In genomic region chr9:78354324-78354973, GRCh38 we compare ENCODE assay signal across 1 cellular context.
TF ChIP-seq lines count a peak whose summit lies in the region.

No MANE protein-coding gene starts in this region.

TF ChIP-seq in HepG2, 621 proteins besides CTCF, POLR2A, EP300 and RAD21 (continues in another document):
- 0 out of 2 replicates have a peak, but pooled peaks have one; percentile 26 for TF ChIP-seq ZBTB43 (CRISPR knock-in tag; conservative IDR thresholded peaks at IDR 0.05)
- peak; percentile 65 for TF ChIP-seq TCF7 (IDR thresholded peaks at IDR 0.05; ENCODE audit: low read depth)
- peak; percentile 69 for TF ChIP-seq RARA (CRISPR knock-in tag; IDR thresholded peaks at IDR 0.05)
- TF ChIP-seq, protein P1, sequence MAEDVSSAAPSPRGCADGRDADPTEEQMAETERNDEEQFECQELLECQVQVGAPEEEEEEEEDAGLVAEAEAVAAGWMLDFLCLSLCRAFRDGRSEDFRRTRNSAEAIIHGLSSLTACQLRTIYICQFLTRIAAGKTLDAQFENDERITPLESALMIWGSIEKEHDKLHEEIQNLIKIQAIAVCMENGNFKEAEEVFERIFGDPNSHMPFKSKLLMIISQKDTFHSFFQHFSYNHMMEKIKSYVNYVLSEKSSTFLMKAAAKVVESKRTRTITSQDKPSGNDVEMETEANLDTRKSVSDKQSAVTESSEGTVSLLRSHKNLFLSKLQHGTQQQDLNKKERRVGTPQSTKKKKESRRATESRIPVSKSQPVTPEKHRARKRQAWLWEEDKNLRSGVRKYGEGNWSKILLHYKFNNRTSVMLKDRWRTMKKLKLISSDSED (CRISPR knock-in tag; IDR thresholded peaks at IDR 0.05), result no peak
- TF ChIP-seq HMGXB4 (CRISPR knock-in tag; IDR thresholded peaks at IDR 0.05; ENCODE audit: borderline replicate concordance in 1 of 2, low read depth in 1 of 2), result 0 out of 4 replicates have a peak, but pooled peaks of 1 of the 2 experiments have one; percentile 15
- TF ChIP-seq HOXA9 (CRISPR knock-in tag; IDR thresholded peaks at IDR 0.05; ENCODE audit: borderline replicate concordance), result 0 out of 2 replicates have a peak, but pooled peaks have one; percentile 18
- no peak for TF ChIP-seq FOXP1 (IDR thresholded peaks at IDR 0.05)
- TF ChIP-seq FOXP1 (CRISPR knock-in tag; IDR thresholded peaks at IDR 0.05), result peak; percentile 80
- peak; percentile 50; the same call in 1 of the 2 replicates for TF ChIP-seq MEF2D (CRISPR knock-in tag; IDR thresholded peaks at IDR 0.05)
- TF ChIP-seq RCOR2 (CRISPR knock-in tag; IDR thresholded peaks at IDR 0.05), result 0 out of 2 replicates have a peak, but pooled peaks have one; percentile 51
- TF ChIP-seq KDM1A (CRISPR knock-in tag; IDR thresholded peaks at IDR 0.05), result peak; percentile 48; the same call in 1 of the 2 replicates
- TF ChIP-seq SOX5 (CRISPR knock-in tag; IDR thresholded peaks at IDR 0.05; ENCODE audit: borderline replicate concordance), result peak; percentile 98
- peak; percentile 79 for TF ChIP-seq ZNF12 (CRISPR knock-in tag; IDR thresholded peaks at IDR 0.05)
- TF ChIP-seq FOXJ3 (CRISPR knock-in tag; IDR thresholded peaks at IDR 0.05; ENCODE audit: borderline replicate concordance), result 0 out of 2 replicates have a peak, but pooled peaks have one; percentile 16
- peak; percentile 65 for TF ChIP-seq PPARG (CRISPR knock-in tag; conservative IDR thresholded peaks at IDR 0.05)
- 0 out of 4 replicates have a peak, but pooled peaks of 1 of the 2 experiments have one; percentile 23 for TF ChIP-seq ATF4 (CRISPR knock-in tag; IDR thresholded peaks at IDR 0.05)
- no peak for TF ChIP-seq ZNF30 (CRISPR knock-in tag; IDR thresholded peaks at IDR 0.05)
- TF ChIP-seq SOX6 (IDR thresholded peaks at IDR 0.05), result no peak
- TF ChIP-seq SOX6 (CRISPR knock-in tag; IDR thresholded peaks at IDR 0.05), result peak; percentile 96
- TF ChIP-seq ZSCAN9 (CRISPR knock-in tag; IDR thresholded peaks at IDR 0.05; ENCODE audit: borderline replicate concordance), result 0 out of 2 replicates have a peak, but pooled peaks have one; percentile 50
- peak; percentile 78; the same call in 1 of the 2 replicates for TF ChIP-seq HMG20A (CRISPR knock-in tag; IDR thresholded peaks at IDR 0.05; ENCODE audit: borderline replicate concordance)
- TF ChIP-seq ZNF3 (CRISPR knock-in tag; IDR thresholded peaks at IDR 0.05), result 0 out of 2 replicates have a peak, but pooled peaks have one; percentile 61
- no peak for TF ChIP-seq SMARCC2 (IDR thresholded peaks at IDR 0.05)
- no peak for TF ChIP-seq FOXA1 (IDR thresholded peaks at IDR 0.05)
- peak; percentile 88 for TF ChIP-seq FOXA1 (CRISPR knock-in tag; IDR thresholded peaks at IDR 0.05)
- TF ChIP-seq CEBPG (CRISPR knock-in tag; IDR thresholded peaks at IDR 0.05), result peak; percentile 64
- TF ChIP-seq ZFP1 (CRISPR knock-in tag; IDR thresholded peaks at IDR 0.05), result 0 out of 2 replicates have a peak, but pooled peaks have one; percentile 33
- TF ChIP-seq ISL2 (CRISPR knock-in tag; IDR thresholded peaks at IDR 0.05), result no peak
- TF ChIP-seq IRF2 (CRISPR knock-in tag; IDR thresholded peaks at IDR 0.05), result peak; percentile 51; the same call in 1 of the 2 replicates
- no peak for TF ChIP-seq ZBTB42 (CRISPR knock-in tag; IDR thresholded peaks at IDR 0.05)
- peak; percentile 13; the same call in 1 of the 2 replicates for TF ChIP-seq CEBPB (IDR thresholded peaks at IDR 0.05; ENCODE audit: borderline replicate concordance, low read depth, low read length)
- TF ChIP-seq, protein P2, sequence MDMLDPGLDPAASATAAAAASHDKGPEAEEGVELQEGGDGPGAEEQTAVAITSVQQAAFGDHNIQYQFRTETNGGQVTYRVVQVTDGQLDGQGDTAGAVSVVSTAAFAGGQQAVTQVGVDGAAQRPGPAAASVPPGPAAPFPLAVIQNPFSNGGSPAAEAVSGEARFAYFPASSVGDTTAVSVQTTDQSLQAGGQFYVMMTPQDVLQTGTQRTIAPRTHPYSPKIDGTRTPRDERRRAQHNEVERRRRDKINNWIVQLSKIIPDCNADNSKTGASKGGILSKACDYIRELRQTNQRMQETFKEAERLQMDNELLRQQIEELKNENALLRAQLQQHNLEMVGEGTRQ (IDR thresholded peaks at IDR 0.05; ENCODE audit: low read depth, low read length), result no peak
- TF ChIP-seq, protein P2 (CRISPR knock-in tag; IDR thresholded peaks at IDR 0.05; ENCODE audit: borderline replicate concordance), result no peak
- no peak for TF ChIP-seq ZNF512 (CRISPR knock-in tag; IDR thresholded peaks at IDR 0.05)
- peak; percentile 93; the same call in 1 of the 2 replicates for TF ChIP-seq ETV5 (CRISPR knock-in tag; IDR thresholded peaks at IDR 0.05; ENCODE audit: borderline replicate concordance)
- peak; percentile 91 for TF ChIP-seq ELF3 (CRISPR knock-in tag; IDR thresholded peaks at IDR 0.05)
- TF ChIP-seq CREM (IDR thresholded peaks at IDR 0.05), result peak; percentile 56
- TF ChIP-seq CREM (CRISPR knock-in tag; IDR thresholded peaks at IDR 0.05), result no peak
- peak; percentile 60; the same call in 1 of the 2 replicates for TF ChIP-seq RXRB (CRISPR knock-in tag; IDR thresholded peaks at IDR 0.05; ENCODE audit: borderline replicate concordance)
- TF ChIP-seq FOSL2 (CRISPR knock-in tag; IDR thresholded peaks at IDR 0.05), result 0 out of 2 replicates have a peak, but pooled peaks have one; percentile 18
- no peak for TF ChIP-seq UBTF (CRISPR knock-in tag; IDR thresholded peaks at IDR 0.05)
- TF ChIP-seq GABPA (IDR thresholded peaks at IDR 0.05; ENCODE audit: low read depth, low read length), result no peak
- 0 out of 2 replicates have a peak, but pooled peaks have one; percentile 19 for TF ChIP-seq GABPA (CRISPR knock-in tag; IDR thresholded peaks at IDR 0.05; ENCODE audit: low read depth)
- TF ChIP-seq, protein P3, sequence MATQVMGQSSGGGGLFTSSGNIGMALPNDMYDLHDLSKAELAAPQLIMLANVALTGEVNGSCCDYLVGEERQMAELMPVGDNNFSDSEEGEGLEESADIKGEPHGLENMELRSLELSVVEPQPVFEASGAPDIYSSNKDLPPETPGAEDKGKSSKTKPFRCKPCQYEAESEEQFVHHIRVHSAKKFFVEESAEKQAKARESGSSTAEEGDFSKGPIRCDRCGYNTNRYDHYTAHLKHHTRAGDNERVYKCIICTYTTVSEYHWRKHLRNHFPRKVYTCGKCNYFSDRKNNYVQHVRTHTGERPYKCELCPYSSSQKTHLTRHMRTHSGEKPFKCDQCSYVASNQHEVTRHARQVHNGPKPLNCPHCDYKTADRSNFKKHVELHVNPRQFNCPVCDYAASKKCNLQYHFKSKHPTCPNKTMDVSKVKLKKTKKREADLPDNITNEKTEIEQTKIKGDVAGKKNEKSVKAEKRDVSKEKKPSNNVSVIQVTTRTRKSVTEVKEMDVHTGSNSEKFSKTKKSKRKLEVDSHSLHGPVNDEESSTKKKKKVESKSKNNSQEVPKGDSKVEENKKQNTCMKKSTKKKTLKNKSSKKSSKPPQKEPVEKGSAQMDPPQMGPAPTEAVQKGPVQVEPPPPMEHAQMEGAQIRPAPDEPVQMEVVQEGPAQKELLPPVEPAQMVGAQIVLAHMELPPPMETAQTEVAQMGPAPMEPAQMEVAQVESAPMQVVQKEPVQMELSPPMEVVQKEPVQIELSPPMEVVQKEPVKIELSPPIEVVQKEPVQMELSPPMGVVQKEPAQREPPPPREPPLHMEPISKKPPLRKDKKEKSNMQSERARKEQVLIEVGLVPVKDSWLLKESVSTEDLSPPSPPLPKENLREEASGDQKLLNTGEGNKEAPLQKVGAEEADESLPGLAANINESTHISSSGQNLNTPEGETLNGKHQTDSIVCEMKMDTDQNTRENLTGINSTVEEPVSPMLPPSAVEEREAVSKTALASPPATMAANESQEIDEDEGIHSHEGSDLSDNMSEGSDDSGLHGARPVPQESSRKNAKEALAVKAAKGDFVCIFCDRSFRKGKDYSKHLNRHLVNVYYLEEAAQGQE (IDR thresholded peaks at IDR 0.05; ENCODE audit: borderline replicate concordance in 1 of 2, low read depth in 1 of 2, low read length in 2 of 2), result 0 out of 4 replicates have a peak, but pooled peaks of 1 of the 2 experiments have one; percentile 34
- TF ChIP-seq HOMEZ (CRISPR knock-in tag; IDR thresholded peaks at IDR 0.05; ENCODE audit: low read depth), result peak; percentile 54; the same call in 1 of the 2 replicates
- TF ChIP-seq KDM6A (CRISPR knock-in tag; IDR thresholded peaks at IDR 0.05; ENCODE audit: low read depth), result 0 out of 2 replicates have a peak, but pooled peaks have one; percentile 18
- TF ChIP-seq POGZ (CRISPR knock-in tag; IDR thresholded peaks at IDR 0.05), result peak; percentile 56; the same call in 1 of the 2 replicates
- TF ChIP-seq MED1 (CRISPR knock-in tag; IDR thresholded peaks at IDR 0.05), result peak; percentile 75
- TF ChIP-seq PAWR (CRISPR knock-in tag; IDR thresholded peaks at IDR 0.05; ENCODE audit: borderline replicate concordance), result no peak
